16 cellular contexts compared by ENCODE assay signal in the genomic region with DNA sequence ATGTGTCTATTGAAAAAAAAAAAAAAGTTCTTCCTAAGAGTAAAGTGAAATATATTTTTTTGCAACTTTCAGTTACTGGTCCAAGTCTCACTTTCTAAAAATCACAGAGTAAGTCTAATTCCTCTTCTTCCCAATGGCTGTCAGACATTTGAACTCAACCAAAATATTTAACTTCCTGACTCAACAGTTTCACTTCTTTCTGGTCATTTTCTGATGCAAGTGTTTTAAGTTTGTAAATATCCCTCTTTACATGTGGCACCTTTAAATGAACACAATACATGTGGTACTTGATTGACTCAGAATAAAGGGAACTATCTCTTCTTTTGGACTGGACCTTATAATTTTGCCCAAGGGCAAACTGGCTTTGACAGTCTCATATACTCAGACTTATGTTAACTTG.
A peak's percentile ranks its signal among the peaks of the same experiment; 100 is the strongest.
DNase-seq lines count a peak whose midpoint lies in the region; ATAC-seq, FAIRE-seq and TF ChIP-seq lines count a peak whose summit lies in the region.
"Had no signal": no experiment of that assay in that cellular context is flagged by ENCODE, and none has a peak within 500 bp of the region (broad histone marks: within the 10 kb centered on the region; RNA-seq: fewer than 3 reads in every experiment).

No MANE protein-coding gene starts in this region.

- H2AFZ ChIP-seq in K562 (ENCODE audit: low read depth, low read length), result no peak overlapping the region

- TF ChIP-seq POLR2A in K562 (conservative IDR thresholded peaks at IDR 0.05), result no peak
- no peak for TF ChIP-seq POLR2A in esophagus muscularis mucosa (IDR thresholded peaks at IDR 0.05; ENCODE audit: low read depth)

- H3K36me3 ChIP-seq in K562 (ENCODE audit: control insufficient read depth, insufficient read depth, low read length) (peaks cover 15% of the 10 kb centered on the region), small intestine (ENCODE audit: control insufficient read depth in 2 of 2, insufficient read depth in 2 of 2, low read length in 2 of 2) (peaks cover 3 to 7% of the 10 kb centered on the region in 2 donors), esophagus muscularis mucosa (peaks cover 0 to 18% (median 13%) of the 10 kb centered on the region in 4 donors)

- DNase-seq in activated CD4-positive, alpha-beta T cell treated with anti-CD3 and anti-CD28 coated beads, Interleukin-2, amount 10 ng/mL, durations not matched to agents 24 days and 14 days, result no peak
- DNase-seq in activated CD4-positive, alpha-beta T cell treated with anti-CD3 and anti-CD28 coated beads, Interleukin-2, amount 50 U/mL, for 1 hour, result no peak
- DNase-seq in NCI-H69 (lab: John Stamatoyannopoulos, UW) (peak; percentile 18), K562 (ENCODE audit: extremely low read depth in 1 of 4, low spot score in 3 of 4) (no peak), small intestine (no peak), esophagus muscularis mucosa (ENCODE audit: extremely low spot score) (no peak), NCI-H1436 (lab: John Stamatoyannopoulos, UW) (no peak), posterior vena cava (ENCODE audit: low spot score) (no peak)
- DNase-seq: activated T-cell treated with anti-CD3 and anti-CD28 coated beads for 4 hours, aorta, NCI-H1436 treated with DMSO at 0.1 percent for 48 hours, NCI-H526, testis had no signal

- CTCF ChIA-PET in K562 (lab: Yijun Ruan, JAX; ENCODE audit: low intra/inter-chr PET ratio), result no interaction called here

- H3K27ac ChIP-seq in K562 (ENCODE audit: extremely low read depth, low read depth, low read length) (no peak overlapping the region), small intestine (ENCODE audit: low read depth in 1 of 2, low read length in 1 of 2) (no peak overlapping the region), esophagus muscularis mucosa (replicated peaks in 1 of 4) (no peak overlapping the region)
- H3K27ac ChIP-seq: neutrophil, skin epidermis, testis had no signal

- H3K27me3 ChIP-seq in K562 (ENCODE audit: control insufficient read depth in 2 of 2, insufficient read depth in 2 of 2, low read length in 2 of 2), result no peaks in the 10 kb centered on the region
- H3K27me3 ChIP-seq in small intestine (ENCODE audit: control insufficient read depth in 2 of 2, insufficient read depth in 2 of 2, low read length in 2 of 2), result no peaks in the 10 kb centered on the region
- no peaks in the 10 kb centered on the region for H3K27me3 ChIP-seq in esophagus muscularis mucosa
- H3K27me3 ChIP-seq: neutrophil, testis had no signal

- H3K4me2 ChIP-seq in K562 (ENCODE audit: insufficient read depth, low read length), result no peak overlapping the region

- no peak for TF ChIP-seq RAD21 in K562 (CRISPR knock-in tag; conservative IDR thresholded peaks at IDR 0.05 in 1 of 2, IDR thresholded peaks at IDR 0.05 in 1 of 2)

- intact Hi-C loops in activated CD4-positive, alpha-beta T cell treated with anti-CD3 and anti-CD28 coated beads, Interleukin-2, amount 10 ng/mL, durations not matched to agents 24 days and 14 days (cut with micrococcal nuclease), result no loop called here
- intact Hi-C loops in K562 (cut with micrococcal nuclease) (no loop called here), esophagus muscularis mucosa (cut with DNase I) (no loop called here), posterior vena cava (cut with DNase I) (no loop called here)

- no peak overlapping the region for H3K9ac ChIP-seq in K562 (ENCODE audit: insufficient read depth in 1 of 2, low read depth in 2 of 2, low read length in 2 of 2)

- no peaks in the 10 kb centered on the region for H3K9me3 ChIP-seq in K562 (replicated peaks; ENCODE audit: control insufficient read depth, insufficient read depth, low read depth, low read length)
- no peaks in the 10 kb centered on the region for H3K9me3 ChIP-seq in small intestine (ENCODE audit: control insufficient read depth, low read depth)
- H3K9me3 ChIP-seq in esophagus muscularis mucosa, result no peaks in the 10 kb centered on the region
- H3K9me3 ChIP-seq: neutrophil, testis had no signal

- FAIRE-seq in K562 (lab: Jason Lieb, UNC), result no peak
- FAIRE-seq in small intestine (lab: Jason Lieb, UNC), result peak; percentile 44
- FAIRE-seq: A204.1 had no signal

- no TSS peak for BruUV-seq in K562 (replicated peaks; lab: Mats Ljungman, UMichigan)

- H3K4me3 ChIP-seq in K562 (no peak overlapping the region), small intestine (ENCODE audit: low read depth in 1 of 2, low read length in 2 of 2) (no peak overlapping the region), esophagus muscularis mucosa (no peak overlapping the region)
- H3K4me3 ChIP-seq: skin epidermis, testis had no signal

- no peak overlapping the region for H3K4me3 Mint-ChIP-seq in activated CD4-positive, alpha-beta T cell treated with anti-CD3 and anti-CD28 coated beads, Interleukin-2, amount 10 ng/mL, durations not matched to agents 24 days and 14 days

- peaks cover 65% of the 10 kb centered on the region for H3K79me2 ChIP-seq in K562 (ENCODE audit: control insufficient read depth, insufficient read depth, low read length)

- no peaks in the 10 kb centered on the region for H3K27me3 Mint-ChIP-seq in activated CD4-positive, alpha-beta T cell treated with anti-CD3 and anti-CD28 coated beads, Interleukin-2, amount 10 ng/mL, durations not matched to agents 24 days and 14 days

- in situ Hi-C loops in K562 (cut with MboI), result no loop called here

- no peak for TF ChIP-seq EP300 in K562 (IDR thresholded peaks at IDR 0.05; ENCODE audit: low read length)
- no peak for TF ChIP-seq EP300 in esophagus muscularis mucosa (IDR thresholded peaks at IDR 0.05)

- H3K27ac Mint-ChIP-seq in activated CD4-positive, alpha-beta T cell treated with anti-CD3 and anti-CD28 coated beads, Interleukin-2, amount 10 ng/mL, durations not matched to agents 24 days and 14 days, result peak overlapping the region; percentile 20

- peaks cover 26% of the 10 kb centered on the region for H3K36me3 Mint-ChIP-seq in activated CD4-positive, alpha-beta T cell treated with anti-CD3 and anti-CD28 coated beads, Interleukin-2, amount 10 ng/mL, durations not matched to agents 24 days and 14 days (ENCODE audit: low read depth)

- no peak for ATAC-seq in K562

- no peaks in the 10 kb centered on the region for H3K9me3 Mint-ChIP-seq in activated CD4-positive, alpha-beta T cell treated with anti-CD3 and anti-CD28 coated beads, Interleukin-2, amount 10 ng/mL, durations not matched to agents 24 days and 14 days

- H3K4me1 ChIP-seq in K562 (replicated peaks in 1 of 2; ENCODE audit: control insufficient read depth in 2 of 2, insufficient read depth in 2 of 2, low read length in 2 of 2) (no peaks in the 10 kb centered on the region), small intestine (ENCODE audit: control insufficient read depth in 2 of 2, insufficient read depth in 1 of 2, low read depth in 1 of 2, low read length in 1 of 2) (no peaks in the 10 kb centered on the region), esophagus muscularis mucosa (peaks cover 0 to 24% (median 14%) of the 10 kb centered on the region in 4 donors)
- H3K4me1 ChIP-seq: testis had no signal

- H4K20me1 ChIP-seq in K562 (replicated peaks; ENCODE audit: control insufficient read depth, insufficient read depth, low read length), result no peaks in the 10 kb centered on the region

- TF ChIP-seq CTCF in K562 (IDR thresholded peaks at IDR 0.05 in 2 of 3, conservative IDR thresholded peaks at IDR 0.05 in 1 of 3; ENCODE audit: insufficient read depth in 2 of 3, low read depth in 1 of 3, low read length in 3 of 3), result no peak
- no peak for TF ChIP-seq CTCF in esophagus muscularis mucosa (IDR thresholded peaks at IDR 0.05)

- POLR2A ChIA-PET in K562 (lab: Yijun Ruan, JAX), result no interaction called here

- H3K4me1 Mint-ChIP-seq in activated CD4-positive, alpha-beta T cell treated with anti-CD3 and anti-CD28 coated beads, Interleukin-2, amount 10 ng/mL, durations not matched to agents 24 days and 14 days, result peaks cover 9% of the 10 kb centered on the region

- H3K9me1 ChIP-seq in K562 (ENCODE audit: control insufficient read depth, insufficient read depth, low read length), result no peaks in the 10 kb centered on the region

TF ChIP-seq in K562, 482 proteins besides CTCF, POLR2A, EP300 and RAD21:
- no peak for TF ChIP-seq CREBBP (IDR thresholded peaks at IDR 0.05; ENCODE audit: low read depth, low read length)
- peak; percentile 55 for TF ChIP-seq ZNF316 (IDR thresholded peaks at IDR 0.05)
